Comparison of ENCODE assay signal across 25 cellular contexts in genomic region chr11:72525466-72525865, GRCh38.
A peak's percentile ranks its signal among the peaks of the same experiment; 100 is the strongest.
DNase-seq lines count a peak whose midpoint lies in the region; ATAC-seq and TF ChIP-seq lines count a peak whose summit lies in the region.
"Had no signal": no experiment of that assay in that cellular context is flagged by ENCODE, and none has a peak within 500 bp of the region (broad histone marks: within the 10 kb centered on the region; RNA-seq: fewer than 3 reads in every experiment).

No MANE protein-coding gene starts in this region.

- H3K4me3 Mint-ChIP-seq in T-helper 17 cell = no peak overlapping the region
- H3K4me3 Mint-ChIP-seq: CD8-positive, alpha-beta T cell; memory B cell; naive thymus-derived CD8-positive, alpha-beta T cell; stimulated activated memory B cell treated with anti-CD40 and anti-IgM and Interleukin-4, amounts not matched to agents 10 μg/mL and 1 μg/mL and 100 μg/mL, for 72 hours had no signal

- in situ Hi-C loops in KBM-7 (cut with MboI; ENCODE audit: low pct_unique_long_range_greater_than_20kb, low sequenced_read_pairs) = no loop called here

- ATAC-seq in T-helper 17 cell (no peak), GM21423 (IDR thresholded peaks at IDR 0.05; ENCODE audit: unreplicated experiment) (no peak)
- ATAC-seq: CD8-positive, alpha-beta T cell; naive thymus-derived CD8-positive, alpha-beta T cell; SK-N-SH treated with all-trans-retinoic acid at 6 μM for 48 hours; stimulated activated memory B cell treated with anti-CD40 and anti-IgM and Interleukin-4, amounts not matched to agents 10 μg/mL and 1 μg/mL and 100 μg/mL, for 72 hours had no signal

- 45 to 61% (median 59%) methylated on average over 3 of the region's 3 CpGs for WGBS in stomach, 5 donors

- no peak for TF ChIP-seq EP300 in stomach (IDR thresholded peaks at IDR 0.05)

- peaks cover 4% of the 10 kb centered on the region for H3K27me3 Mint-ChIP-seq in T-helper 17 cell
- H3K27me3 Mint-ChIP-seq: stimulated activated memory B cell treated with anti-CD40 and anti-IgM and Interleukin-4, amounts not matched to agents 10 μg/mL and 1 μg/mL and 100 μg/mL, for 72 hours had no signal

- no peak for TF ChIP-seq POLR2A in stomach (IDR thresholded peaks at IDR 0.05)

- TF ChIP-seq CTCF in stomach (IDR thresholded peaks at IDR 0.05) = no peak

- no peaks in the 10 kb centered on the region for H3K9me3 ChIP-seq in T-helper 17 cell (ENCODE audit: control insufficient read depth, low read length, poor library complexity, severe bottlenecking)
- H3K9me3 ChIP-seq in stomach = no peaks in the 10 kb centered on the region
- H3K9me3 ChIP-seq: tibial nerve had no signal

- intact Hi-C loops in head of caudate nucleus (cut with DNase I) = no loop called here
- intact Hi-C loops in stomach (cut with DNase I; ENCODE audit: low total_unique reads) = no loop called here

- peaks cover 14% of the 10 kb centered on the region for H3K4me1 Mint-ChIP-seq in T-helper 17 cell

- H3K36me3 ChIP-seq in stomach = no peaks in the 10 kb centered on the region
- H3K36me3 ChIP-seq: tibial nerve had no signal

- no peaks in the 10 kb centered on the region for H3K27me3 ChIP-seq in stomach
- H3K27me3 ChIP-seq: dorsolateral prefrontal cortex, tibial nerve had no signal

- no peak overlapping the region for H3K27ac ChIP-seq in stomach
- H3K27ac ChIP-seq: epithelial cell of prostate, parathyroid adenoma, tibial nerve had no signal

- H3K36me3 Mint-ChIP-seq in T-helper 17 cell (ENCODE audit: low read depth) = peaks cover 3% of the 10 kb centered on the region
- H3K36me3 Mint-ChIP-seq: CD8-positive, alpha-beta T cell; memory B cell; naive thymus-derived CD8-positive, alpha-beta T cell; stimulated activated memory B cell treated with anti-CD40 and anti-IgM and Interleukin-4, amounts not matched to agents 10 μg/mL and 1 μg/mL and 100 μg/mL, for 72 hours had no signal

- DNase-seq in KBM-7 (peak; percentile 57), T-helper 17 cell (no peak), head of caudate nucleus (peak in 34 of 42 donors; percentile 8 to 62 (median 38)), stomach (peak; percentile 36), T1000 (lab: John Stamatoyannopoulos, UW) (no peak), activated T-cell treated with anti-CD3 and anti-CD28 coated beads for 4 hours (no peak)
- DNase-seq: activated CD4-positive, alpha-beta T cell treated with anti-CD3 and anti-CD28 coated beads, Interleukin-2, amount 50 U/mL, for 1 hour; activated CD8-positive, alpha-beta memory T cell treated with anti-CD3 and anti-CD28 coated beads, Interleukin-2, amount 50 U/mL, for 4 hours; activated gamma-delta T cell treated with Interleukin-2 at 50 U/mL for 16 hours; amniotic stem cell; CD8-positive, alpha-beta T cell; DMS79 treated with DMSO at 0.1 percent for 48 hours; kidney; naive thymus-derived CD8-positive, alpha-beta T cell; NCI-H1417 treated with DMSO at 0.1 percent for 48 hours; NCI-H524 treated with DMSO at 0.1 percent for 48 hours; stimulated activated CD4-positive, alpha-beta T cell treated with anti-CD3 and anti-CD28 coated beads, Interleukin-1b, Interleukin-23, amount 100 ng/mL, for 48 hours had no signal

- H3K4me1 ChIP-seq in stomach = peaks cover 0 to 8% (median 0%) of the 10 kb centered on the region in 4 donors
- H3K4me1 ChIP-seq: parathyroid adenoma had no signal

- peak overlapping the region; percentile 66 for H3K27ac Mint-ChIP-seq in T-helper 17 cell
- H3K27ac Mint-ChIP-seq: CD8-positive, alpha-beta T cell; memory B cell; naive thymus-derived CD8-positive, alpha-beta T cell; stimulated activated memory B cell treated with anti-CD40 and anti-IgM and Interleukin-4, amounts not matched to agents 10 μg/mL and 1 μg/mL and 100 μg/mL, for 72 hours had no signal

- no peak overlapping the region for H3K4me3 ChIP-seq in stomach
- H3K4me3 ChIP-seq: tibial nerve had no signal

Comparison
In these comparisons a context has a peak if more than half of its experiments do, and no peak if none do; other contexts are left out.
1. DNase-seq: peak in KBM-7 (single experiment), head of caudate nucleus (34 of 42) and stomach (single experiment); none in T-helper 17 cell (0 of 3), T1000 (single experiment) and activated T-cell treated with anti-CD3 and anti-CD28 coated beads for 4 hours (single experiment).